25 cellular contexts compared by ENCODE assay signal in the genomic region with DNA sequence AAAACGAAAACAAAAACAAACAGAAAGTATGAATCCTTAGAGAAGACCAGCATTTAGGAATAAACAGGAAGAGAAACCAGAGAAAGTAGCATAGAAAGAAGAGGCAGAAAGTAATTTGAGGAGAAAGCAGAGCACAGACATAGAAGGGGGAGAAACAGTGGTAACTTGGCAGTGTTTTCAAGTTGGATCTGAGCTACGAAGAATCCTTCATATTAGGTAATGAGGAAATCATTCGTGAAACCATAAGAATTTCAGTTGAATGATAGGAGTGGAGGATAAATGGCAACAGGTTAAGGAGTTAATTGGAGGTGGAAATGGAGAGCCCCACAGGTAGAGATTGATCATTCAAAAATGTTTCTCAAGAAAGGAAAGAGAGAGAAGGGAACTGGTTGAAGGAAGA. TPM values are rescaled to one million over a fixed set of nuclear protein-coding genes. Genes with fewer than 3 reads are reported as not detected.
"Had no signal": no experiment of that assay in that cellular context is flagged by ENCODE, and none has a peak within 500 bp of the region (broad histone marks: within the 10 kb centered on the region; RNA-seq: fewer than 3 reads in every experiment).

No MANE protein-coding gene starts in this region.

- H3K36me3 ChIP-seq: esophagus muscularis mucosa, gastroesophageal sphincter, left ventricle myocardium inferior, tibial nerve had no signal

- H3K9me3 Mint-ChIP-seq: effector memory CD8-positive, alpha-beta T cell; natural killer cell treated with Interleukin-12 subunit alpha and Interleukin-12 subunit beta and Interleukin-15 and Interleukin-18, amount 100 ng/mL, for 72 hours; stimulated activated naive B cell treated with anti-CD40 and anti-IgM and Interleukin-4, amounts not matched to agents 10 μg/mL and 1 μg/mL and 100 μg/mL, for 72 hours; stimulated activated naive CD8-positive, alpha-beta T cell treated with anti-CD3 and anti-CD28 coated beads, Interleukin-15, amount 100 ng/mL, for 72 hours had no signal

- DNase-seq: effector memory CD8-positive, alpha-beta T cell; glutamatergic neuron; kidney; left cardiac atrium; left ventricle myocardium inferior; mesenchymal stem cell; midbrain; psoas muscle; stimulated activated CD4-positive, alpha-beta T cell treated with anti-CD3 and anti-CD28 coated beads, Interleukin-2, amount 100 ng/mL, for 24 hours; stimulated activated CD4-positive, alpha-beta T cell treated with anti-CD3 and anti-CD28 coated beads, Interleukin-4, amount 100 ng/mL, for 4 hours; stimulated activated naive B cell treated with anti-CD40 and anti-IgM and Interleukin-4, amounts not matched to agents 10 μg/mL and 1 μg/mL and 100 μg/mL, for 72 hours; stimulated activated naive CD8-positive, alpha-beta T cell treated with anti-CD3 and anti-CD28 coated beads, Interleukin-15, amount 100 ng/mL, for 72 hours; testis had no signal

- H3K27me3 ChIP-seq: esophagus muscularis mucosa, gastroesophageal sphincter, testis, tibial nerve had no signal

- H3K9me3 ChIP-seq: esophagus muscularis mucosa, gastroesophageal sphincter, left ventricle myocardium inferior, psoas muscle, testis, tibial nerve had no signal

- H3K36me3 Mint-ChIP-seq: natural killer cell treated with Interleukin-12 subunit alpha and Interleukin-12 subunit beta and Interleukin-15 and Interleukin-18, amount 100 ng/mL, for 72 hours; stimulated activated naive B cell treated with anti-CD40 and anti-IgM and Interleukin-4, amounts not matched to agents 10 μg/mL and 1 μg/mL and 100 μg/mL, for 72 hours had no signal

- H3K4me3 ChIP-seq: esophagus muscularis mucosa, gastroesophageal sphincter, left ventricle myocardium inferior, lung, psoas muscle, testis, tibial nerve had no signal

- H3K27ac ChIP-seq: epithelial cell of prostate, left ventricle myocardium inferior, psoas muscle, testis had no signal

- ATAC-seq: effector memory CD8-positive, alpha-beta T cell; gastroesophageal sphincter; left cardiac atrium; natural killer cell treated with Interleukin-12 subunit alpha and Interleukin-12 subunit beta and Interleukin-15 and Interleukin-18, amount 100 ng/mL, for 72 hours; psoas muscle; sciatic nerve; stimulated activated naive B cell treated with anti-CD40 and anti-IgM and Interleukin-4, amounts not matched to agents 10 μg/mL and 1 μg/mL and 100 μg/mL, for 72 hours; stimulated activated naive CD8-positive, alpha-beta T cell treated with anti-CD3 and anti-CD28 coated beads, Interleukin-15, amount 100 ng/mL, for 72 hours had no signal

- H3K4me3 Mint-ChIP-seq: effector memory CD8-positive, alpha-beta T cell; natural killer cell treated with Interleukin-12 subunit alpha and Interleukin-12 subunit beta and Interleukin-15 and Interleukin-18, amount 100 ng/mL, for 72 hours; stimulated activated naive B cell treated with anti-CD40 and anti-IgM and Interleukin-4, amounts not matched to agents 10 μg/mL and 1 μg/mL and 100 μg/mL, for 72 hours; stimulated activated naive CD8-positive, alpha-beta T cell treated with anti-CD3 and anti-CD28 coated beads, Interleukin-15, amount 100 ng/mL, for 72 hours had no signal

- H3K4me1 Mint-ChIP-seq: stimulated activated naive CD8-positive, alpha-beta T cell treated with anti-CD3 and anti-CD28 coated beads, Interleukin-15, amount 100 ng/mL, for 72 hours had no signal

- H3K27ac Mint-ChIP-seq: effector memory CD8-positive, alpha-beta T cell; natural killer cell treated with Interleukin-12 subunit alpha and Interleukin-12 subunit beta and Interleukin-15 and Interleukin-18, amount 100 ng/mL, for 72 hours; stimulated activated naive B cell treated with anti-CD40 and anti-IgM and Interleukin-4, amounts not matched to agents 10 μg/mL and 1 μg/mL and 100 μg/mL, for 72 hours; stimulated activated naive CD8-positive, alpha-beta T cell treated with anti-CD3 and anti-CD28 coated beads, Interleukin-15, amount 100 ng/mL, for 72 hours had no signal

RNA-seq across cellular contexts. Expression of a gene that starts 24.5 kb away (rescaled TPM):
- total RNA-seq: kidney; left cardiac atrium; left ventricle myocardium inferior; natural killer cell treated with Interleukin-12 subunit alpha and Interleukin-12 subunit beta and Interleukin-15 and Interleukin-18, amount 100 ng/mL, for 72 hours; skeletal muscle tissue; testis; tibial nerve; ureter had no signal

RNA-seq across cellular contexts. Expression of a gene that starts 40.0 kb away (rescaled TPM):
- total RNA-seq: fibroblast of villous mesenchyme; kidney; natural killer cell treated with Interleukin-12 subunit alpha and Interleukin-12 subunit beta and Interleukin-15 and Interleukin-18, amount 100 ng/mL, for 72 hours; osteoblast; skeletal muscle tissue; subcutaneous adipose tissue; testis; ureter had no signal
- polyA plus RNA-seq: psoas muscle had no signal
